In the genomic region with DNA sequence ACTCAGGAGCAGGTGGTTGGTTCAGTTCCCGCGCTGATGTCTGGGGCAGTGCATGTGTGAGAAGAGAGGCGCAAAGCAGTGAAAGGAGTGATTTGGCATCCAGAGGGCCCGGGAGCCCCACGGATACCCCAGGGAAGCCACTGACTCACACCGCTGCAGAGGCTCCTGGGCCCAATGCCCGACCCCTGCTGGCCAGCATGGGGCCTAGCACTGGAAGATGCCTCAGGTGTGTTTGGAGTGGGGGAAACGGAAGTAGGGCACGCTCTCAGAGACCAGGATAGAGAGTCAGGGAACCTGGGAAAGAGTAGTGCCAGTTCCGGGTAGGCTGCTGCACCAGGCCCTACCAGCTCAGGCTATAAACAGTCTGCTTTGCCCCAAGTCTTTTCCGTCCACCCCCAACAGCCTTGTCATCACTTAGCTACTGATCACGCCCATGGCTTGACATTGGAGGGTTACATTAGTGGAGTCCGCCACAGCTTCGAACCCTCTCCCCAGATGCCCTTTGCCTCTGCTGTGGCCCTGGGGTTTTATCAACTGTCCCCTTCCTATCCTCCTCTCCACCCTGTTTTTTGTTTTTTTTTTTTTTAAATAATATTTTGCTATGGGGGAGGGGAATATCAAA, we compare ENCODE assay signal across 8 cellular contexts. TPM values are rescaled to one million over a fixed set of nuclear protein-coding genes. Genes with fewer than 3 reads are reported as not detected.
DNase-seq lines count a peak whose midpoint lies in the region; ATAC-seq, FAIRE-seq and TF ChIP-seq lines count a peak whose summit lies in the region.

No MANE protein-coding gene starts in this region.

- TF ChIP-seq EP300 in stomach (IDR thresholded peaks at IDR 0.05): no peak

- H3K4me3 ChIP-seq in bronchial epithelial cell (ENCODE audit: low read depth, low read length) (no peak overlapping the region), left lung (no peak overlapping the region), stomach (no peak overlapping the region)

- H3K36me3 ChIP-seq in bronchial epithelial cell (ENCODE audit: control insufficient read depth, insufficient read depth, low read length) (peaks cover 13% of the 10 kb centered on the region), left lung (peaks cover 0 to 68% of the 10 kb centered on the region in 2 donors), stomach (peaks cover 31 to 63% (median 50%) of the 10 kb centered on the region in 4 donors)

- DNase-seq in ELR (ENCODE audit: low read depth): peak; percentile 74
- DNase-seq in T-helper 17 cell: peak; percentile 31 to 37 (median 34)
- peak; percentile 51 for DNase-seq in bronchial epithelial cell (ENCODE audit: low read depth)
- peak in 1 of 2 donors; percentile 78 for DNase-seq in left lung
- peak; percentile 61 for DNase-seq in stomach
- no peak for DNase-seq in GM19240 (ENCODE audit: insufficient read length, low spot score)

- H3K27ac ChIP-seq in left lung (no peak overlapping the region), stomach (peak overlapping the region in 2 of 5 donors; percentile 3 to 39)

- TF ChIP-seq POLR2A in stomach (IDR thresholded peaks at IDR 0.05): no peak

- peaks cover 0 to 4% of the 10 kb centered on the region in 2 donors for H3K4me1 ChIP-seq in left lung
- H3K4me1 ChIP-seq in stomach: peaks cover 0 to 15% (median 9%) of the 10 kb centered on the region in 4 donors

- H3K27me3 ChIP-seq in bronchial epithelial cell (ENCODE audit: control insufficient read depth, insufficient read depth, low read length): no peaks in the 10 kb centered on the region
- no peaks in the 10 kb centered on the region for H3K27me3 ChIP-seq in left lung
- no peaks in the 10 kb centered on the region for H3K27me3 ChIP-seq in stomach

- H3K36me3 Mint-ChIP-seq in T-helper 17 cell (ENCODE audit: low read depth): peaks cover 10% of the 10 kb centered on the region

- no peak for FAIRE-seq in bronchial epithelial cell (lab: Jason Lieb, UNC)

- intact Hi-C loops in left lung (cut with DNase I): no loop called here
- intact Hi-C loops in stomach (cut with DNase I; ENCODE audit: low total_unique reads): no loop called here

- no peak overlapping the region for H3K4me3 Mint-ChIP-seq in T-helper 17 cell

- TF ChIP-seq CTCF in bronchial epithelial cell (IDR thresholded peaks at IDR 0.05; ENCODE audit: insufficient read depth, low read length, severe bottlenecking) (peak; percentile 95), left lung (IDR thresholded peaks at IDR 0.05) (peak; percentile 47 to 59), stomach (IDR thresholded peaks at IDR 0.05) (peak in 5 of 7 experiments; percentile 38 to 73 (median 67))

- peaks cover 17% of the 10 kb centered on the region for H3K4me1 Mint-ChIP-seq in T-helper 17 cell

- peak overlapping the region; percentile 66 for H3K27ac Mint-ChIP-seq in T-helper 17 cell

- no peaks in the 10 kb centered on the region for H3K9me3 ChIP-seq in T-helper 17 cell (ENCODE audit: control insufficient read depth, low read length, poor library complexity, severe bottlenecking)
- H3K9me3 ChIP-seq in left lung: no peaks in the 10 kb centered on the region
- no peaks in the 10 kb centered on the region for H3K9me3 ChIP-seq in stomach

- peak; percentile 56 for ATAC-seq in HG02678 (IDR thresholded peaks at IDR 0.05; ENCODE audit: unreplicated experiment)
- peak; percentile 90 for ATAC-seq in T-helper 17 cell
- ATAC-seq in left lung: peak; percentile 86
- ATAC-seq in HG02970 (IDR thresholded peaks at IDR 0.05; ENCODE audit: low FRiP score, unreplicated experiment): no peak

- WGBS in stomach, 5 donors: 37 to 55% (median 45%) methylated on average over 10 to 14 of the region's 14 CpGs

- no peaks in the 10 kb centered on the region for H3K27me3 Mint-ChIP-seq in T-helper 17 cell

RNA-seq across cellular contexts. Expression of gene CSAD, which starts 9.5 kb away (rescaled TPM):
- 10 to 100 TPM; 57.2 to 61.0 TPM for total RNA-seq in T-helper 17 cell
- 6.6 and 11.1 TPM in 2 replicates for total RNA-seq in bronchial epithelial cell
- total RNA-seq in left lung: 10 to 100 TPM; 33.1 to 36.3 TPM
- 100 to 1,000 TPM in 2 of 5 donors, 10 to 100 TPM in 3; 30.3 to 334 (median 38.9) TPM for total RNA-seq in stomach
- polyA plus RNA-seq in stomach: 10 to 100 TPM in 1 of 3 donors, 1 to 10 TPM in 2; 4.6 to 52.6 (median 5.7) TPM

RNA-seq across cellular contexts. Expression of gene ZNF740, which starts 9.7 kb away (rescaled TPM):
- total RNA-seq in T-helper 17 cell (10 to 100 TPM; 24.3 to 34.6 TPM), bronchial epithelial cell (15.2 and 16.6 TPM in 2 replicates), left lung (10 to 100 TPM; 34.6 to 39.2 TPM), stomach (10 to 100 TPM in 3 of 5 donors, 1 to 10 TPM in 2; 4.1 to 37.5 (median 10.3) TPM)
- polyA plus RNA-seq in stomach: 1 to 10 TPM; 4.0 to 4.9 (median 4.1) TPM

RNA-seq across cellular contexts. Expression of gene ITGB7, which starts 16.8 kb away (rescaled TPM):
- total RNA-seq in T-helper 17 cell: 100 to 1,000 TPM; 306 to 367 TPM
- 8.4 and 15.7 TPM in 2 replicates for total RNA-seq in bronchial epithelial cell
- total RNA-seq in left lung: 10 to 100 TPM in 1 of 2 donors, 1 to 10 TPM in 1; 3.8 to 10.9 TPM
- total RNA-seq in stomach: 10 to 100 TPM in 1 of 5 donors, 1 to 10 TPM in 2, not detected in 2; 4.6 to 29.5 (median 5.7) TPM
- polyA plus RNA-seq in stomach: 1 to 10 TPM in 2 of 3 donors, under 1 TPM in 1; 0.56 to 3.8 (median 1.7) TPM

RNA-seq across cellular contexts. Expression of gene RARG, which starts 41.8 kb away (rescaled TPM):
- total RNA-seq in T-helper 17 cell (10 to 100 TPM; 57.6 to 57.8 TPM), bronchial epithelial cell (24.7 and 74.6 TPM in 2 replicates), left lung (10 to 100 TPM; 38.2 to 38.6 TPM), stomach (10 to 100 TPM in 2 of 5 donors, 1 to 10 TPM in 3; 2.0 to 26.5 (median 9.5) TPM)
- polyA plus RNA-seq in stomach: 10 to 100 TPM in 1 of 3 donors, 1 to 10 TPM in 2; 4.9 to 37.7 (median 9.6) TPM

Comparison
In these comparisons a context has a peak if more than half of its experiments do, and no peak if none do; other contexts are left out.
1. RNA of gene ITGB7, which starts 16.8 kb away (total RNA-seq): 306 to 367 TPM in T-helper 17 cell; 3.8 to 10.9 TPM in left lung, 8.4 to 15.7 TPM in bronchial epithelial cell and 4.6 to 29.5 TPM in stomach; every median in the first group is over 10 times any median in the second.
2. Peak in every context shown above with its lines, with median percentiles within 50 percentile points of each other: CTCF ChIP-seq.